In genomic region chr5:112161392-112161748, GRCh38 we compare ENCODE assay signal across 8 cellular contexts.
A peak's percentile ranks its signal among the peaks of the same experiment; 100 is the strongest.
DNase-seq lines count a peak whose midpoint lies in the region; ATAC-seq and TF ChIP-seq lines count a peak whose summit lies in the region.

No MANE protein-coding gene starts in this region.

- H3K27ac ChIP-seq in iPS-18a (ENCODE audit: low read length) (peak overlapping the region; percentile 90), stomach (peak overlapping the region; percentile 84 to 91 (median 88))

- no peaks in the 10 kb centered on the region for H3K9me3 ChIP-seq in iPS-18a (ENCODE audit: control insufficient read depth, low read depth, low read length)
- no peaks in the 10 kb centered on the region for H3K9me3 ChIP-seq in stomach

- ATAC-seq in activated CD8-positive, alpha-beta T cell treated with anti-CD3 and anti-CD28 coated beads for 36 hours, result no peak
- no peak for ATAC-seq in HG03039 (IDR thresholded peaks at IDR 0.05; ENCODE audit: unreplicated experiment)

- no peaks in the 10 kb centered on the region for H3K27me3 Mint-ChIP-seq in activated CD8-positive, alpha-beta T cell treated with anti-CD3 and anti-CD28 coated beads for 36 hours

- CTCF ChIA-PET in activated CD8-positive, alpha-beta T cell treated with anti-CD3 and anti-CD28 coated beads for 36 hours (lab: Charles Lee), result interaction anchor here (1.0 to 3.8 kb wide), 5 partner anchors 10 to 1420 kb away, joined by 3 to 31 read pairs (median 7); no protein-coding TSS in a partner anchor

- peak overlapping the region; percentile 88 for H3K27ac Mint-ChIP-seq in activated CD8-positive, alpha-beta T cell treated with anti-CD3 and anti-CD28 coated beads for 36 hours

- peak overlapping the region; percentile 99 for H3K9ac ChIP-seq in iPS-18a (ENCODE audit: low read length)

- H3K9me3 Mint-ChIP-seq in activated CD8-positive, alpha-beta T cell treated with anti-CD3 and anti-CD28 coated beads for 36 hours, result peaks cover 4% of the 10 kb centered on the region

- no peak for TF ChIP-seq CTCF in activated CD8-positive, alpha-beta T cell treated with anti-CD3 and anti-CD28 coated beads for 36 hours (IDR thresholded peaks at IDR 0.05)
- TF ChIP-seq CTCF in stomach (IDR thresholded peaks at IDR 0.05), result no peak

- TF ChIP-seq EP300 in stomach (IDR thresholded peaks at IDR 0.05), result no peak

- H3K36me3 ChIP-seq in iPS-18a (ENCODE audit: control insufficient read depth, low read depth, low read length) (peaks cover 42% of the 10 kb centered on the region), stomach (peaks cover 22 to 44% (median 42%) of the 10 kb centered on the region in 4 donors)

- H3K4me1 ChIP-seq in iPS-18a (ENCODE audit: control insufficient read depth, low read depth, low read length), result peaks cover 19% of the 10 kb centered on the region
- peaks cover 16 to 45% (median 28%) of the 10 kb centered on the region in 4 donors for H3K4me1 ChIP-seq in stomach

- no peaks in the 10 kb centered on the region for H3K27me3 ChIP-seq in iPS-18a (ENCODE audit: control insufficient read depth, insufficient read depth, low read length)
- H3K27me3 ChIP-seq in stomach, result no peaks in the 10 kb centered on the region

- H3K4me3 ChIP-seq in iPS-18a (ENCODE audit: low read length), result peak overlapping the region; percentile 94
- H3K4me3 ChIP-seq in stomach, result peak overlapping the region; percentile 81 to 94 (median 82)

- peaks cover 44% of the 10 kb centered on the region for H3K36me3 Mint-ChIP-seq in activated CD8-positive, alpha-beta T cell treated with anti-CD3 and anti-CD28 coated beads for 36 hours (ENCODE audit: low read depth)

- peak overlapping the region; percentile 86 for H3K4me3 Mint-ChIP-seq in activated CD8-positive, alpha-beta T cell treated with anti-CD3 and anti-CD28 coated beads for 36 hours

- peaks cover 27% of the 10 kb centered on the region for H3K4me1 Mint-ChIP-seq in activated CD8-positive, alpha-beta T cell treated with anti-CD3 and anti-CD28 coated beads for 36 hours (ENCODE audit: low read depth)

- DNase-seq in DMS53 (lab: John Stamatoyannopoulos, UW), result peak; percentile 50
- no peak for DNase-seq in DMS53 treated with DMSO at 0.1 percent for 48 hours (lab: John Stamatoyannopoulos, UW; ENCODE audit: unreplicated experiment)
- DNase-seq in activated CD8-positive, alpha-beta T cell treated with anti-CD3 and anti-CD28 coated beads for 36 hours, result no peak
- DNase-seq in stomach, result no peak
- DNase-seq in activated effector memory CD4-positive, alpha-beta T cell treated with Interleukin-2 at 50 U/mL for 16 hours, result no peak
- DNase-seq in hepatic stellate cell (ENCODE audit: low spot score), result no peak

- TF ChIP-seq POLR2A in stomach (IDR thresholded peaks at IDR 0.05), result no peak

- intact Hi-C loops in activated CD8-positive, alpha-beta T cell treated with anti-CD3 and anti-CD28 coated beads for 36 hours (cut with micrococcal nuclease), result no loop called here
- intact Hi-C loops in stomach (cut with DNase I; ENCODE audit: low total_unique reads), result no loop called here

- POLR2A ChIA-PET in activated CD8-positive, alpha-beta T cell treated with anti-CD3 and anti-CD28 coated beads for 36 hours (lab: Charles Lee), result interaction anchor here (0.6 to 1.8 kb wide), 10 partner anchors 8 to 652 kb away, joined by 3 to 8 read pairs (median 4); partner anchors contain the start of genes EPB41L4A, NREP and STARD4

- 1 to 3% (median 1%) methylated on average over 8 of the region's 8 CpGs for WGBS in stomach, 5 donors
